In the genomic region with DNA sequence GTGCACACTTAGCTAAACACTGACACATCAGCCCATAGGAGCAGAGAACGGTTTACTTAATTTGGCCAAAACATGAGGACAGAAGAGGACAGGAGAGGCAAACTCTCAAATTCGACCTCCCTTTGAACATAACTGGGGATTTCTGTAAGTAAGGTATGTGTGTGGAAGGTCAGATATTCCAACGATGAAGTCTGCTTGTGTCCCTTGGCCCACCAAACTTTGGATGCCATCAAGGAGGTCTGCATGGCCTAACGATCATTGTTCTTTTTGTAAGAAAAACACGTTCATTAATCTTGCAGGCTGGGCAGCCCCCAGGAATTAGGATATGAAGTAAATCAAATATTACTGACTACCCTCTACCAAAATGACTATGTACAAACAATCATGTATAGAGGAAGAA, we compare ENCODE assay signal across 27 cellular contexts.
"Had no signal": no experiment of that assay in that cellular context is flagged by ENCODE, and none has a peak within 500 bp of the region (broad histone marks: within the 10 kb centered on the region; RNA-seq: fewer than 3 reads in every experiment).

No MANE protein-coding gene starts in this region.

- H3K4me1 Mint-ChIP-seq: mesothelial cell of epicardium; naive B cell; natural killer cell; nephron progenitor cell; stimulated activated naive B cell treated with anti-CD40 and anti-IgM and Interleukin-4, amounts not matched to agents 10 μg/mL and 1 μg/mL and 100 μg/mL, for 72 hours had no signal

- H3K27ac ChIP-seq: left ventricle myocardium inferior, ovary, prostate gland, skin epidermis, stomach, testis, thyroid gland, transverse colon, upper lobe of left lung, vagina had no signal

- H3K4me3 Mint-ChIP-seq: mesothelial cell of epicardium; naive B cell; natural killer cell; nephron progenitor cell; stimulated activated naive B cell treated with anti-CD40 and anti-IgM and Interleukin-4, amounts not matched to agents 10 μg/mL and 1 μg/mL and 100 μg/mL, for 72 hours had no signal

- H3K4me3 ChIP-seq: left ventricle myocardium inferior, lung, ovary, prostate gland, skin epidermis, stomach, testis, thyroid gland, transverse colon, upper lobe of left lung, vagina had no signal

- H3K9me3 ChIP-seq: left ventricle myocardium inferior, ovary, prostate gland, stomach, testis, thyroid gland, transverse colon, upper lobe of left lung, vagina had no signal

- DNase-seq: hypothalamus; islet precursor cell; left ventricle myocardium inferior; mesendoderm; naive B cell; natural killer cell; nephron progenitor cell; ovary; retina; right cardiac atrium; stimulated activated CD4-positive, alpha-beta T cell treated with anti-CD3 and anti-CD28 coated beads, Interleukin-12 subunit alpha, Interleukin-12 subunit beta, amount 100 ng/mL, for 4 hours; stimulated activated CD4-positive, alpha-beta T cell treated with anti-CD3 and anti-CD28 coated beads, Interleukin-15, amount 100 ng/mL, for 24 hours; stimulated activated CD4-positive, alpha-beta T cell treated with anti-CD3 and anti-CD28 coated beads, Interleukin-2, amount 100 ng/mL, for 24 hours; stimulated activated CD4-positive, alpha-beta T cell treated with anti-CD3 and anti-CD28 coated beads, Interleukin-4, amount 100 ng/mL, for 1 hour; stimulated activated naive B cell treated with anti-CD40 and anti-IgM and Interleukin-4, amounts not matched to agents 10 μg/mL and 1 μg/mL and 100 μg/mL, for 72 hours; stimulated activated naive CD8-positive, alpha-beta T cell treated with anti-CD3 and anti-CD28 coated beads, Interleukin-15, Interleukin-2, amounts not matched to agents 100 U/mL and 50 U/mL, for 24 hours; stomach; testis; thyroid gland; transverse colon; upper lobe of left lung had no signal

- H3K9me3 Mint-ChIP-seq: mesothelial cell of epicardium; nephron progenitor cell; stimulated activated naive B cell treated with anti-CD40 and anti-IgM and Interleukin-4, amounts not matched to agents 10 μg/mL and 1 μg/mL and 100 μg/mL, for 72 hours had no signal

- H3K4me1 ChIP-seq: left ventricle myocardium inferior, prostate gland, stomach, testis, thyroid gland, transverse colon, upper lobe of left lung, vagina had no signal

- H3K27me3 ChIP-seq: ovary, stomach, testis, thyroid gland, transverse colon, upper lobe of left lung, vagina had no signal

- H3K36me3 Mint-ChIP-seq: mesothelial cell of epicardium; naive B cell; natural killer cell; stimulated activated naive B cell treated with anti-CD40 and anti-IgM and Interleukin-4, amounts not matched to agents 10 μg/mL and 1 μg/mL and 100 μg/mL, for 72 hours had no signal

- H3K36me3 ChIP-seq: left ventricle myocardium inferior, ovary, prostate gland, stomach, thyroid gland, transverse colon, upper lobe of left lung, vagina had no signal

- ATAC-seq: natural killer cell; right cardiac atrium; sciatic nerve; stimulated activated naive B cell treated with anti-CD40 and anti-IgM and Interleukin-4, amounts not matched to agents 10 μg/mL and 1 μg/mL and 100 μg/mL, for 72 hours; stimulated activated naive CD8-positive, alpha-beta T cell treated with anti-CD3 and anti-CD28 coated beads, Interleukin-15, Interleukin-2, amounts not matched to agents 100 U/mL and 50 U/mL, for 24 hours had no signal

- H3K27me3 Mint-ChIP-seq: naive B cell; stimulated activated naive B cell treated with anti-CD40 and anti-IgM and Interleukin-4, amounts not matched to agents 10 μg/mL and 1 μg/mL and 100 μg/mL, for 72 hours had no signal

- H3K27ac Mint-ChIP-seq: mesothelial cell of epicardium; naive B cell; natural killer cell; nephron progenitor cell; stimulated activated naive B cell treated with anti-CD40 and anti-IgM and Interleukin-4, amounts not matched to agents 10 μg/mL and 1 μg/mL and 100 μg/mL, for 72 hours had no signal
